1 cellular context compared by ENCODE assay signal in the genomic region with DNA sequence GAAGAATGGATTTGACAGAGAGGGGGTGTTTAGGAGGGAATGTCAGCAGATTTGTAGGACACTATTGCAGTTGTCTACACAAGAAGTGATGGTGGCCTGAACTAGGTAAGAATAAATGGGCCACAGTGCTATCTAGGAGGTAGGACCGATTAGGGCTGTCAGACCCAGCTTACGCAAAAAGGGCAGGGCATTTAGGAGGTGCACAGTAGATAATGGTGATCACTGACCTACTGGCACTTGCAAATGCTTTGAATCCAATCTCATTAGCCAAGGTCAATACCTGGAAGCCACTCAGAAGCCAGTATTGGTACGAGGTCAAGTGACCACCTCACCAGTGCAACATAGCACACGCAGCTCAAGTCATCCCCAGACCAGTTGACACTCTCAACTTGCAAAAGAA.
TF ChIP-seq lines count a peak whose summit lies in the region.

No MANE protein-coding gene starts in this region.

TF ChIP-seq in HepG2, 621 proteins besides CTCF, POLR2A, EP300 and RAD21 (continued from another document):
- TF ChIP-seq ZNF720 (CRISPR knock-in tag; IDR thresholded peaks at IDR 0.05) = no peak
- no peak for TF ChIP-seq MAX (IDR thresholded peaks at IDR 0.05)
- TF ChIP-seq SAFB2 (CRISPR knock-in tag; IDR thresholded peaks at IDR 0.05; ENCODE audit: borderline replicate concordance, low read depth) = no peak
- no peak for TF ChIP-seq ZBTB49 (CRISPR knock-in tag; IDR thresholded peaks at IDR 0.05; ENCODE audit: borderline replicate concordance)
- no peak for TF ChIP-seq ZNF335 (CRISPR knock-in tag; IDR thresholded peaks at IDR 0.05)
TF ChIP-seq in HepG2: peak in this region for 0.
